ENCODE assay signal across 8 cellular contexts in genomic region chr1:42259059-42259738, GRCh38.
DNase-seq lines count a peak whose midpoint lies in the region; ATAC-seq and TF ChIP-seq lines count a peak whose summit lies in the region.

No MANE protein-coding gene starts in this region.

- peaks cover 6% of the 10 kb centered on the region for H3K4me1 Mint-ChIP-seq in activated CD4-positive, alpha-beta memory T cell treated with anti-CD3 and anti-CD28 coated beads, Interleukin-2, amount 10 ng/mL, durations not matched to agents 7 days and 5 days
- peaks cover 45% of the 10 kb centered on the region for H3K4me1 Mint-ChIP-seq in stimulated activated naive CD8-positive, alpha-beta T cell treated with anti-CD3 and anti-CD28 coated beads, Interleukin-15, amount 100 ng/mL, for 72 hours

- no peak overlapping the region for H3K23ac ChIP-seq in trophoblast cell (ENCODE audit: low read length)

- H4K20me1 ChIP-seq in Loucy (ENCODE audit: insufficient read depth, low read length, poor library complexity, severe bottlenecking), result peaks cover 33% of the 10 kb centered on the region

- H3K4ac ChIP-seq in trophoblast cell (ENCODE audit: low read depth, low read length), result no peak overlapping the region

- no peak overlapping the region for H3K18ac ChIP-seq in trophoblast cell (ENCODE audit: low read length)

- no peak overlapping the region for H3K27ac ChIP-seq in trophoblast cell (ENCODE audit: low read depth, low read length)

- H2AFZ ChIP-seq in Loucy (ENCODE audit: low read length), result no peak overlapping the region
- no peak overlapping the region for H2AFZ ChIP-seq in trophoblast cell (ENCODE audit: insufficient read depth, low read length, poor library complexity)

- H4K12ac ChIP-seq in trophoblast cell (ENCODE audit: low read depth, low read length), result no peak overlapping the region

- H3K9ac ChIP-seq in Loucy (ENCODE audit: low read depth, low read length, poor library complexity, severe bottlenecking) (no peak overlapping the region), trophoblast cell (ENCODE audit: low read length) (no peak overlapping the region)

- H3K27me3 Mint-ChIP-seq in activated CD4-positive, alpha-beta memory T cell treated with anti-CD3 and anti-CD28 coated beads, Interleukin-2, amount 10 ng/mL, durations not matched to agents 7 days and 5 days, result no peaks in the 10 kb centered on the region
- no peaks in the 10 kb centered on the region for H3K27me3 Mint-ChIP-seq in stimulated activated naive CD8-positive, alpha-beta T cell treated with anti-CD3 and anti-CD28 coated beads, Interleukin-15, amount 100 ng/mL, for 72 hours

- CTCF ChIA-PET in GM10248 (lab: Yijun Ruan, JAX), result interaction anchor here (1.0 kb wide), 2 partner anchors 9 to 86 kb away, joined by 3 to 5 read pairs; no protein-coding TSS in a partner anchor
- CTCF ChIA-PET in activated CD4-positive, alpha-beta memory T cell treated with anti-CD3 and anti-CD28 coated beads, Interleukin-2, amount 10 ng/mL, durations not matched to agents 7 days and 5 days (lab: Charles Lee), result interaction anchor here (0.8 kb wide), 1 partner anchor 85 kb away, joined by 3 read pairs; no protein-coding TSS in a partner anchor

- no peak for TF ChIP-seq POLR2A in erythroblast (IDR thresholded peaks at IDR 0.05; ENCODE audit: low read length)

- no peak for ATAC-seq in stimulated activated naive CD8-positive, alpha-beta T cell treated with anti-CD3 and anti-CD28 coated beads, Interleukin-15, amount 100 ng/mL, for 72 hours

- DNase-seq in GM10248 (ENCODE audit: extremely low spot score) (peak; percentile 24), erythroblast (lab: John Stamatoyannopoulos, UW) (peak; percentile 25 to 40), trophoblast cell (peak; percentile 65 to 89), NCI-H1694 treated with DMSO at 0.1 percent for 48 hours (lab: John Stamatoyannopoulos, UW) (no peak), mucosa of gallbladder (ENCODE audit: low spot score) (no peak)
- no peak for DNase-seq in activated CD4-positive, alpha-beta memory T cell treated with anti-CD3 and anti-CD28 coated beads, Interleukin-2, amount 10 ng/mL, durations not matched to agents 7 days and 5 days
- DNase-seq in stimulated activated naive CD8-positive, alpha-beta T cell treated with anti-CD3 and anti-CD28 coated beads, Interleukin-15, amount 100 ng/mL, for 72 hours, result no peak

- H3K27me3 ChIP-seq in Loucy (ENCODE audit: insufficient read depth, low read length, poor library complexity, severe bottlenecking) (no peaks in the 10 kb centered on the region), trophoblast cell (ENCODE audit: insufficient read depth, low read length) (no peaks in the 10 kb centered on the region)

- no peak overlapping the region for H2BK12ac ChIP-seq in trophoblast cell (ENCODE audit: low read length)

- no peaks in the 10 kb centered on the region for H3K79me1 ChIP-seq in trophoblast cell (ENCODE audit: low read length)

- no peak overlapping the region for H3K14ac ChIP-seq in trophoblast cell (ENCODE audit: low read length)

- no peak overlapping the region for H3K4me3 ChIP-seq in Loucy (ENCODE audit: low read length, poor library complexity, severe bottlenecking)
- H3K4me3 ChIP-seq in trophoblast cell (ENCODE audit: low read depth, low read length), result no peak overlapping the region

- no peak overlapping the region for H2BK5ac ChIP-seq in trophoblast cell (ENCODE audit: low read depth, low read length, poor library complexity)

- H3K36me3 ChIP-seq in Loucy (ENCODE audit: insufficient read depth, low read length) (peaks cover 20% of the 10 kb centered on the region; the same call in 1 of the 2 replicates), trophoblast cell (ENCODE audit: control insufficient read depth in 1 of 2, insufficient read depth in 2 of 2, low read length in 2 of 2) (peaks cover 0 to 2% of the 10 kb centered on the region in 2 experiments)

- TF ChIP-seq CTCF in GM10248 (IDR thresholded peaks at IDR 0.05; ENCODE audit: control extremely low read depth, extremely low read depth, low read depth, missing control alignments) (no peak), Loucy (conservative IDR thresholded peaks at IDR 0.05; ENCODE audit: low read length) (no peak)

- H3K9me2 ChIP-seq in Loucy (replicated peaks; ENCODE audit: low read depth, low read length), result no peaks in the 10 kb centered on the region

- no CpG with 5 or more reads among the region's 4 CpGs for WGBS in trophoblast cell (ENCODE audit: extremely low coverage, insufficient coverage, insufficient read length)

- H3K9me3 ChIP-seq in Loucy (ENCODE audit: insufficient read depth, low read depth, low read length) (no peaks in the 10 kb centered on the region), trophoblast cell (ENCODE audit: insufficient read depth, low read depth, low read length) (no peaks in the 10 kb centered on the region)

- H3K4me3 Mint-ChIP-seq in activated CD4-positive, alpha-beta memory T cell treated with anti-CD3 and anti-CD28 coated beads, Interleukin-2, amount 10 ng/mL, durations not matched to agents 7 days and 5 days, result no peak overlapping the region
- no peak overlapping the region for H3K4me3 Mint-ChIP-seq in stimulated activated naive CD8-positive, alpha-beta T cell treated with anti-CD3 and anti-CD28 coated beads, Interleukin-15, amount 100 ng/mL, for 72 hours

- H3K27ac Mint-ChIP-seq in activated CD4-positive, alpha-beta memory T cell treated with anti-CD3 and anti-CD28 coated beads, Interleukin-2, amount 10 ng/mL, durations not matched to agents 7 days and 5 days, result no peak overlapping the region
- H3K27ac Mint-ChIP-seq in stimulated activated naive CD8-positive, alpha-beta T cell treated with anti-CD3 and anti-CD28 coated beads, Interleukin-15, amount 100 ng/mL, for 72 hours, result no peak overlapping the region

- peaks cover 71% of the 10 kb centered on the region for H3K79me2 ChIP-seq in Loucy (ENCODE audit: insufficient read depth, low read length)
- H3K79me2 ChIP-seq in trophoblast cell (ENCODE audit: control insufficient read depth, insufficient read depth, low read length, poor library complexity), result no peaks in the 10 kb centered on the region

- peaks cover 45% of the 10 kb centered on the region for H3K36me3 Mint-ChIP-seq in activated CD4-positive, alpha-beta memory T cell treated with anti-CD3 and anti-CD28 coated beads, Interleukin-2, amount 10 ng/mL, durations not matched to agents 7 days and 5 days (ENCODE audit: low read depth)

- H3K4me2 ChIP-seq in Loucy (ENCODE audit: low read depth, low read length, poor library complexity, severe bottlenecking), result peak overlapping the region; percentile 43
- no peak overlapping the region for H3K4me2 ChIP-seq in trophoblast cell (ENCODE audit: low read length)

- H3K9me3 Mint-ChIP-seq in activated CD4-positive, alpha-beta memory T cell treated with anti-CD3 and anti-CD28 coated beads, Interleukin-2, amount 10 ng/mL, durations not matched to agents 7 days and 5 days, result no peaks in the 10 kb centered on the region
- no peaks in the 10 kb centered on the region for H3K9me3 Mint-ChIP-seq in stimulated activated naive CD8-positive, alpha-beta T cell treated with anti-CD3 and anti-CD28 coated beads, Interleukin-15, amount 100 ng/mL, for 72 hours

- H2AK5ac ChIP-seq in trophoblast cell (ENCODE audit: low read length), result no peak overlapping the region

- no peak overlapping the region for H2BK120ac ChIP-seq in trophoblast cell (ENCODE audit: insufficient read depth, low read length, poor library complexity)

- H3F3A ChIP-seq in Loucy (ENCODE audit: low read depth), result no peaks in the 10 kb centered on the region

- H4K8ac ChIP-seq in trophoblast cell (ENCODE audit: low read depth, low read length), result no peak overlapping the region

- POLR2A ChIA-PET in GM10248 (lab: Yijun Ruan, JAX), result no interaction called here
- POLR2A ChIA-PET in activated CD4-positive, alpha-beta memory T cell treated with anti-CD3 and anti-CD28 coated beads, Interleukin-2, amount 10 ng/mL, durations not matched to agents 7 days and 5 days (lab: Charles Lee), result interaction anchor here (1.1 kb wide), 1 partner anchor 44 kb away, joined by 4 read pairs; no protein-coding TSS in a partner anchor

- H3K4me1 ChIP-seq in Loucy (ENCODE audit: insufficient read depth, low read length, poor library complexity, severe bottlenecking), result peaks cover 21% of the 10 kb centered on the region
- H3K4me1 ChIP-seq in trophoblast cell (ENCODE audit: control insufficient read depth in 1 of 2, insufficient read depth in 2 of 2, low read length in 2 of 2), result peaks cover 0 to 3% of the 10 kb centered on the region in 2 experiments

- H4K91ac ChIP-seq in trophoblast cell (ENCODE audit: low read depth, low read length), result no peak overlapping the region

Comparison
In these comparisons a context has a peak if more than half of its experiments do, and no peak if none do; other contexts are left out.
1. DNase-seq: peak in GM10248 (single experiment), erythroblast (2 of 2) and trophoblast cell (2 of 2); none in activated CD4-positive, alpha-beta memory T cell treated with anti-CD3 and anti-CD28 coated beads, Interleukin-2, amount 10 ng/mL, durations not matched to agents 7 days and 5 days (single experiment), stimulated activated naive CD8-positive, alpha-beta T cell treated with anti-CD3 and anti-CD28 coated beads, Interleukin-15, amount 100 ng/mL, for 72 hours (0 of 2), NCI-H1694 treated with DMSO at 0.1 percent for 48 hours (single experiment) and mucosa of gallbladder (single experiment).